19 cellular contexts compared by ENCODE assay signal in the genomic region with DNA sequence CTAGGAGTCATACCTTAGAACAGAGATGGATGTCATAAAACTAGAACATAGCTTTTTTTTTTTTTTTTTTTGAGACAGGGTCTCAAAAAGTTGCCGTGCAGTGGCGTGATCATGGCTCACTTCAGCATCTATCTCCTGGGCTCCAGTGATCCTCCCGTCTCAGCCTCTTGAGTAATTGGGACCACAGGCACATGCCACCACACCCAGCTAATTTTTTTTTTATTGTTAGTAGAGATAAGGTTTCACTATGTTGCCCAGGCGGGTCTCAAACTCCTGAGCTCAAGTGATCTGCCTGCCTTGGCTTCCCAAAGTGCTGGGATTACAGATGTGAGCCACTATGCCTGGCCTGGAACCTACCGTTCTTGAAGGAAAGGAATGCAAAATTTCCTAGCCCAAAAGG.
"Had no signal": no experiment of that assay in that cellular context is flagged by ENCODE, and none has a peak within 500 bp of the region (broad histone marks: within the 10 kb centered on the region; RNA-seq: fewer than 3 reads in every experiment).

No MANE protein-coding gene starts in this region.

- H3K27ac ChIP-seq: dorsolateral prefrontal cortex, epithelial cell of prostate, foreskin keratinocyte, lower lobe of right lung, parathyroid adenoma, right lobe of liver, stomach, testis, upper lobe of left lung had no signal

- ATAC-seq: activated naive CD8-positive, alpha-beta T cell treated with anti-CD3 and anti-CD28 coated beads, Interleukin-2, amount 50 U/mL, for 24 hours; left colon; lower lobe of right lung; naive thymus-derived CD8-positive, alpha-beta T cell had no signal

- H3K36me3 ChIP-seq: lower lobe of right lung, right lobe of liver, stomach, upper lobe of left lung had no signal

- H3K9me3 Mint-ChIP-seq: activated CD4-positive, alpha-beta memory T cell treated with anti-CD3 and anti-CD28 coated beads, Interleukin-2, amount 10 ng/mL, durations not matched to agents 7 days and 5 days; activated naive CD4-positive, alpha-beta T cell treated with anti-CD3 and anti-CD28 coated beads for 36 hours; activated naive CD8-positive, alpha-beta T cell treated with anti-CD3 and anti-CD28 coated beads, Interleukin-2, amount 50 U/mL, for 24 hours; brain; naive thymus-derived CD8-positive, alpha-beta T cell; WTC11 had no signal

- H3K4me3 ChIP-seq: dorsolateral prefrontal cortex, lower lobe of right lung, right lobe of liver, stomach, testis, upper lobe of left lung had no signal

- H3K27me3 ChIP-seq: right lobe of liver, stomach, testis, upper lobe of left lung had no signal

- DNase-seq: activated CD4-positive, alpha-beta memory T cell treated with anti-CD3 and anti-CD28 coated beads, Interleukin-2, amount 10 ng/mL, durations not matched to agents 7 days and 5 days; activated CD8-positive, alpha-beta memory T cell treated with anti-CD3 and anti-CD28 coated beads, Interleukin-2, amount 10 ng/mL, durations not matched to agents 7 days and 5 days; glutamatergic neuron; islet precursor cell; left colon; lower lobe of right lung; right lobe of liver; stomach; upper lobe of left lung had no signal

- H3K9me3 ChIP-seq: lower lobe of right lung, right lobe of liver, stomach, testis, upper lobe of left lung had no signal

- H3K4me3 Mint-ChIP-seq: activated CD4-positive, alpha-beta memory T cell treated with anti-CD3 and anti-CD28 coated beads, Interleukin-2, amount 10 ng/mL, durations not matched to agents 7 days and 5 days; activated CD8-positive, alpha-beta memory T cell treated with anti-CD3 and anti-CD28 coated beads, Interleukin-2, amount 10 ng/mL, durations not matched to agents 7 days and 5 days; activated naive CD4-positive, alpha-beta T cell treated with anti-CD3 and anti-CD28 coated beads for 36 hours; activated naive CD8-positive, alpha-beta T cell treated with anti-CD3 and anti-CD28 coated beads, Interleukin-2, amount 50 U/mL, for 24 hours; brain; naive thymus-derived CD8-positive, alpha-beta T cell; WTC11 had no signal

- H3K4me1 Mint-ChIP-seq: brain, WTC11 had no signal

- H3K4me1 ChIP-seq: foreskin keratinocyte, lower lobe of right lung, parathyroid adenoma, right lobe of liver, testis had no signal

- H3K36me3 Mint-ChIP-seq: activated CD8-positive, alpha-beta memory T cell treated with anti-CD3 and anti-CD28 coated beads, Interleukin-2, amount 10 ng/mL, durations not matched to agents 7 days and 5 days; brain; naive thymus-derived CD8-positive, alpha-beta T cell; WTC11 had no signal

- H3K27ac Mint-ChIP-seq: activated CD4-positive, alpha-beta memory T cell treated with anti-CD3 and anti-CD28 coated beads, Interleukin-2, amount 10 ng/mL, durations not matched to agents 7 days and 5 days; activated naive CD4-positive, alpha-beta T cell treated with anti-CD3 and anti-CD28 coated beads for 36 hours; activated naive CD8-positive, alpha-beta T cell treated with anti-CD3 and anti-CD28 coated beads, Interleukin-2, amount 50 U/mL, for 24 hours; brain; naive thymus-derived CD8-positive, alpha-beta T cell; WTC11 had no signal

- H3K9ac ChIP-seq: parathyroid adenoma had no signal

- H3K79me2 ChIP-seq: parathyroid adenoma had no signal
